1 cellular context compared by ENCODE assay signal in genomic region chr2:101733257-101733993, GRCh38.
TF ChIP-seq lines count a peak whose summit lies in the region.

No MANE protein-coding gene starts in this region.

TF ChIP-seq in HepG2, 621 proteins besides CTCF, POLR2A, EP300 and RAD21 (continued from another document and continues in another):
- TF ChIP-seq ZHX2 (IDR thresholded peaks at IDR 0.05; ENCODE audit: low read depth): 0 out of 2 replicates have a peak, but pooled peaks have one; percentile 50
- TF ChIP-seq ZHX2 (CRISPR knock-in tag; IDR thresholded peaks at IDR 0.05; ENCODE audit: borderline replicate concordance): no peak; the same call in 1 of the 2 replicates
- peak; percentile 21; the same call in 1 of the 2 replicates for TF ChIP-seq STAG1 (CRISPR knock-in tag; IDR thresholded peaks at IDR 0.05)
- peak; percentile 69 for TF ChIP-seq ADNP (CRISPR knock-in tag; IDR thresholded peaks at IDR 0.05)
- peak; percentile 48 for TF ChIP-seq TEAD3 (CRISPR knock-in tag; optimal IDR thresholded peaks at IDR 0.05; ENCODE audit: borderline replicate concordance)
- no peak for TF ChIP-seq ZNF354B (CRISPR knock-in tag; IDR thresholded peaks at IDR 0.05)
- 0 out of 2 replicates have a peak, but pooled peaks have one; percentile 28 for TF ChIP-seq ZNF777 (CRISPR knock-in tag; IDR thresholded peaks at IDR 0.05)
- no peak for TF ChIP-seq ZNF441 (CRISPR knock-in tag; IDR thresholded peaks at IDR 0.05; ENCODE audit: borderline replicate concordance)
- TF ChIP-seq SAFB2 (CRISPR knock-in tag; IDR thresholded peaks at IDR 0.05; ENCODE audit: borderline replicate concordance, low read depth): no peak
- peak; percentile 64; the same call in 1 of the 2 replicates for TF ChIP-seq HIC2 (CRISPR knock-in tag; IDR thresholded peaks at IDR 0.05; ENCODE audit: low read depth)
- no peak for TF ChIP-seq DR1 (CRISPR knock-in tag; IDR thresholded peaks at IDR 0.05)
- TF ChIP-seq CENPBD1 (CRISPR knock-in tag; IDR thresholded peaks at IDR 0.05; ENCODE audit: borderline replicate concordance, low read depth): no peak
- no peak for TF ChIP-seq NFE2 (CRISPR knock-in tag; IDR thresholded peaks at IDR 0.05)
- TF ChIP-seq MTF2 (CRISPR knock-in tag; IDR thresholded peaks at IDR 0.05; ENCODE audit: borderline replicate concordance): no peak
- peak; percentile 28; the same call in 1 of the 2 replicates for TF ChIP-seq HDAC1 (CRISPR knock-in tag; IDR thresholded peaks at IDR 0.05)
- TF ChIP-seq SMAD3 (CRISPR knock-in tag; IDR thresholded peaks at IDR 0.05): no peak
- 0 out of 4 replicates have a peak, but pooled peaks of 1 of the 2 experiments have one; percentile 0 for TF ChIP-seq MAFK (conservative IDR thresholded peaks at IDR 0.05 in 1 of 2, IDR thresholded peaks at IDR 0.05 in 1 of 2; ENCODE audit: low read length in 2 of 2)
- no peak for TF ChIP-seq XBP1 (CRISPR knock-in tag; IDR thresholded peaks at IDR 0.05)
- no peak for TF ChIP-seq ATRX (CRISPR knock-in tag; IDR thresholded peaks at IDR 0.05; ENCODE audit: borderline replicate concordance)
- no peak for TF ChIP-seq ZNF747 (CRISPR knock-in tag; IDR thresholded peaks at IDR 0.05; ENCODE audit: borderline replicate concordance)
- no peak for TF ChIP-seq ZNF17 (CRISPR knock-in tag; IDR thresholded peaks at IDR 0.05)
- no peak for TF ChIP-seq THYN1 (CRISPR knock-in tag; IDR thresholded peaks at IDR 0.05; ENCODE audit: borderline replicate concordance, low read depth)
- peak; percentile 66 for TF ChIP-seq AGO2 (optimal IDR thresholded peaks at IDR 0.05; ENCODE audit: low read depth, low read length)
- no peak for TF ChIP-seq GMEB2 (CRISPR knock-in tag; IDR thresholded peaks at IDR 0.05; ENCODE audit: low read depth)
- peak; percentile 68; the same call in 1 of the 2 replicates for TF ChIP-seq ZNF788 (CRISPR knock-in tag; IDR thresholded peaks at IDR 0.05; ENCODE audit: borderline replicate concordance)
- TF ChIP-seq STAT5B (CRISPR knock-in tag; IDR thresholded peaks at IDR 0.05): no peak
- no peak for TF ChIP-seq TCF12 (IDR thresholded peaks at IDR 0.05)
- TF ChIP-seq TCF12 (CRISPR knock-in tag; IDR thresholded peaks at IDR 0.05): no peak; the same call in 1 of the 2 replicates
- peak; percentile 80; the same call in 1 of the 2 replicates for TF ChIP-seq AKAP8 (CRISPR knock-in tag; IDR thresholded peaks at IDR 0.05)
- TF ChIP-seq ATF2 (CRISPR knock-in tag; IDR thresholded peaks at IDR 0.05): peak; percentile 33
- TF ChIP-seq SMC3 (IDR thresholded peaks at IDR 0.05; ENCODE audit: low read length): peak; percentile 30; the same call in 1 of the 2 replicates
- TF ChIP-seq ZNF703 (CRISPR knock-in tag; IDR thresholded peaks at IDR 0.05; ENCODE audit: borderline replicate concordance): no peak
- TF ChIP-seq, protein P1, sequence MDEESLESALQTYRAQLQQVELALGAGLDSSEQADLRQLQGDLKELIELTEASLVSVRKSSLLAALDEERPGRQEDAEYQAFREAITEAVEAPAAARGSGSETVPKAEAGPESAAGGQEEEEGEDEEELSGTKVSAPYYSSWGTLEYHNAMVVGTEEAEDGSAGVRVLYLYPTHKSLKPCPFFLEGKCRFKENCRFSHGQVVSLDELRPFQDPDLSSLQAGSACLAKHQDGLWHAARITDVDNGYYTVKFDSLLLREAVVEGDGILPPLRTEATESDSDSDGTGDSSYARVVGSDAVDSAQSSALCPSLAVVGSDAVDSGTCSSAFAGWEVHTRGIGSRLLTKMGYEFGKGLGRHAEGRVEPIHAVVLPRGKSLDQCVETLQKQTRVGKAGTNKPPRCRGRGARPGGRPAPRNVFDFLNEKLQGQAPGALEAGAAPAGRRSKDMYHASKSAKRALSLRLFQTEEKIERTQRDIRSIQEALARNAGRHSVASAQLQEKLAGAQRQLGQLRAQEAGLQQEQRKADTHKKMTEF (CRISPR knock-in tag; IDR thresholded peaks at IDR 0.05): peak; percentile 58; the same call in 1 of the 2 replicates
- TF ChIP-seq MIXL1 (CRISPR knock-in tag; IDR thresholded peaks at IDR 0.05): peak; percentile 17; the same call in 1 of the 2 replicates
- TF ChIP-seq ISL2 (CRISPR knock-in tag; IDR thresholded peaks at IDR 0.05): peak; percentile 80
- TF ChIP-seq TAF1 (CRISPR knock-in tag; IDR thresholded peaks at IDR 0.05): peak; percentile 45; the same call in 1 of the 2 replicates
- TF ChIP-seq ZNF737 (CRISPR knock-in tag; IDR thresholded peaks at IDR 0.05; ENCODE audit: borderline replicate concordance): no peak
- TF ChIP-seq RFXANK (CRISPR knock-in tag; IDR thresholded peaks at IDR 0.05): no peak
- TF ChIP-seq PCBP1 (IDR thresholded peaks at IDR 0.05; ENCODE audit: borderline replicate concordance, low read depth, low read length): no peak
- TF ChIP-seq NCOA2 (CRISPR knock-in tag; IDR thresholded peaks at IDR 0.05): peak; percentile 65; the same call in 1 of the 2 replicates
- no peak for TF ChIP-seq ZNF660 (CRISPR knock-in tag; IDR thresholded peaks at IDR 0.05; ENCODE audit: borderline replicate concordance, low read depth)
- TF ChIP-seq, protein P2, sequence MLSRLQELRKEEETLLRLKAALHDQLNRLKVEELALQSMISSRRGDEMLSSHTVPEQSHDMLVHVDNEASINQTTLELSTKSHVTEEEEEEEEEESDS (CRISPR knock-in tag; IDR thresholded peaks at IDR 0.05; ENCODE audit: borderline replicate concordance): peak; percentile 64; the same call in 1 of the 2 replicates
- TF ChIP-seq ZNF101 (CRISPR knock-in tag; IDR thresholded peaks at IDR 0.05; ENCODE audit: borderline replicate concordance, low read depth): no peak
- no peak; the same call in 1 of the 2 replicates for TF ChIP-seq ATF7 (IDR thresholded peaks at IDR 0.05)
- no peak for TF ChIP-seq ATF7 (CRISPR knock-in tag; IDR thresholded peaks at IDR 0.05)
- peak; percentile 40; the same call in 1 of the 2 replicates for TF ChIP-seq ZKSCAN1 (IDR thresholded peaks at IDR 0.05; ENCODE audit: low read length)
- no peak for TF ChIP-seq ZNF343 (CRISPR knock-in tag; IDR thresholded peaks at IDR 0.05)
- no peak; the same call in 1 of the 2 replicates for TF ChIP-seq ZNF589 (CRISPR knock-in tag; conservative IDR thresholded peaks at IDR 0.05)
- TF ChIP-seq, protein P3, sequence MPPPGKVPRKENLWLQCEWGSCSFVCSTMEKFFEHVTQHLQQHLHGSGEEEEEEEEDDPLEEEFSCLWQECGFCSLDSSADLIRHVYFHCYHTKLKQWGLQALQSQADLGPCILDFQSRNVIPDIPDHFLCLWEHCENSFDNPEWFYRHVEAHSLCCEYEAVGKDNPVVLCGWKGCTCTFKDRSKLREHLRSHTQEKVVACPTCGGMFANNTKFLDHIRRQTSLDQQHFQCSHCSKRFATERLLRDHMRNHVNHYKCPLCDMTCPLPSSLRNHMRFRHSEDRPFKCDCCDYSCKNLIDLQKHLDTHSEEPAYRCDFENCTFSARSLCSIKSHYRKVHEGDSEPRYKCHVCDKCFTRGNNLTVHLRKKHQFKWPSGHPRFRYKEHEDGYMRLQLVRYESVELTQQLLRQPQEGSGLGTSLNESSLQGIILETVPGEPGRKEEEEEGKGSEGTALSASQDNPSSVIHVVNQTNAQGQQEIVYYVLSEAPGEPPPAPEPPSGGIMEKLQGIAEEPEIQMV (CRISPR knock-in tag; IDR thresholded peaks at IDR 0.05; ENCODE audit: low read depth): 0 out of 2 replicates have a peak, but pooled peaks have one; percentile 60
- TF ChIP-seq ZNF605 (CRISPR knock-in tag; IDR thresholded peaks at IDR 0.05): peak; percentile 75
- no peak for TF ChIP-seq ZNF570 (CRISPR knock-in tag; IDR thresholded peaks at IDR 0.05; ENCODE audit: borderline replicate concordance)
- TF ChIP-seq ZFYVE20 (CRISPR knock-in tag; IDR thresholded peaks at IDR 0.05; ENCODE audit: borderline replicate concordance, low read depth): no peak
- 0 out of 2 replicates have a peak, but pooled peaks have one; percentile 16 for TF ChIP-seq KLF9 (CRISPR knock-in tag; IDR thresholded peaks at IDR 0.05; ENCODE audit: low read depth)
- TF ChIP-seq ZNF652 (CRISPR knock-in tag; IDR thresholded peaks at IDR 0.05; ENCODE audit: borderline replicate concordance, low read depth): no peak
- peak; percentile 25; the same call in 1 of the 2 replicates for TF ChIP-seq MXD4 (CRISPR knock-in tag; IDR thresholded peaks at IDR 0.05)
- TF ChIP-seq, protein P4, sequence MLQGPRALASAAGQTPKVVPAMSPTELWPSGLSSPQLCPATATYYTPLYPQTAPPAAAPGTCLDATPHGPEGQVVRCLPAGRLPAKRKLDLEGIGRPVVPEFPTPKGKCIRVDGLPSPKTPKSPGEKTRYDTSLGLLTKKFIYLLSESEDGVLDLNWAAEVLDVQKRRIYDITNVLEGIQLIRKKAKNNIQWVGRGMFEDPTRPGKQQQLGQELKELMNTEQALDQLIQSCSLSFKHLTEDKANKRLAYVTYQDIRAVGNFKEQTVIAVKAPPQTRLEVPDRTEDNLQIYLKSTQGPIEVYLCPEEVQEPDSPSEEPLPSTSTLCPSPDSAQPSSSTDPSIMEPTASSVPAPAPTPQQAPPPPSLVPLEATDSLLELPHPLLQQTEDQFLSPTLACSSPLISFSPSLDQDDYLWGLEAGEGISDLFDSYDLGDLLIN (CRISPR knock-in tag; IDR thresholded peaks at IDR 0.05; ENCODE audit: borderline replicate concordance): no peak
- peak; percentile 43; the same call in 1 of the 2 replicates for TF ChIP-seq GATA4 (IDR thresholded peaks at IDR 0.05; ENCODE audit: borderline replicate concordance, low read depth)
- no peak for TF ChIP-seq ARNT (IDR thresholded peaks at IDR 0.05)
- TF ChIP-seq PHB2 (IDR thresholded peaks at IDR 0.05; ENCODE audit: partially characterized antibody): no peak
